10 cellular contexts compared by ENCODE assay signal in genomic region chr3:184333190-184333589, GRCh38. TPM values are rescaled to one million over a fixed set of nuclear protein-coding genes. Genes with fewer than 3 reads are reported as not detected.
DNase-seq lines count a peak whose midpoint lies in the region; ATAC-seq and TF ChIP-seq lines count a peak whose summit lies in the region.
"Had no signal": no experiment of that assay in that cellular context is flagged by ENCODE, and none has a peak within 500 bp of the region (broad histone marks: within the 10 kb centered on the region; RNA-seq: fewer than 3 reads in every experiment).

No MANE protein-coding gene starts in this region.

- 0 out of 2 replicates have a peak overlapping the region, but pooled peaks have one; percentile 16 for H3K56ac ChIP-seq in IMR-90 (ENCODE audit: extremely low read depth, insufficient read depth, low read length)

- H3K27ac Mint-ChIP-seq in CD14-positive monocyte (peak overlapping the region; percentile 76 to 97 (median 97)), MCF 10A (ENCODE audit: low read depth, unreplicated experiment) (peak overlapping the region; percentile 89), nephron (peak overlapping the region in 2 of 3 experiments; percentile 13 to 15)

- intact Hi-C loops in CD14-positive monocyte (cut with micrococcal nuclease): no loop called here
- intact Hi-C loops in IMR-90 (cut with micrococcal nuclease): no loop called here
- intact Hi-C loops in MCF 10A (cut with micrococcal nuclease): no loop called here

- no peak for ATAC-seq in IMR-90 (ENCODE audit: low read depth)

- H3K9me3 Mint-ChIP-seq in CD14-positive monocyte (no peaks in the 10 kb centered on the region), MCF 10A (ENCODE audit: unreplicated experiment) (no peaks in the 10 kb centered on the region), nephron (no peaks in the 10 kb centered on the region)

- H2AK5ac ChIP-seq in IMR-90 (ENCODE audit: low read depth, low read length): peak overlapping the region; percentile 91

- no peak overlapping the region for H4K91ac ChIP-seq in IMR-90 (ENCODE audit: insufficient read depth, low read depth, low read length)

- peaks cover 15 to 73% of the 10 kb centered on the region in 2 experiments; a peak in 3 of 4 replicates for H3K79me1 ChIP-seq in IMR-90 (ENCODE audit: low read depth in 1 of 2, low read length in 2 of 2)

- no peak overlapping the region for H3K4me2 ChIP-seq in IMR-90 (ENCODE audit: low read depth, low read length)

- H3K9ac ChIP-seq in IMR-90 (ENCODE audit: low read depth, low read length): peak overlapping the region; percentile 5; the same call in 1 of the 2 replicates

- WGBS in IMR-90 (ENCODE audit: extremely low coverage in 2 of 2, insufficient read length in 1 of 2), 2 experiments: 87% methylated on average over 6 of the region's 6 CpGs; no CpG with 5 or more reads in 1 of the 2 experiments

- H3K27me3 ChIP-seq in IMR-90 (ENCODE audit: control insufficient read depth, insufficient read depth, low read length) (no peaks in the 10 kb centered on the region), H7 (ENCODE audit: control insufficient read depth, insufficient read depth, low read length) (no peaks in the 10 kb centered on the region)
- H3K27me3 ChIP-seq: Peyer's patch had no signal

- H3K18ac ChIP-seq in IMR-90 (ENCODE audit: low read depth, low read length): peak overlapping the region; percentile 4; the same call in 1 of the 2 replicates

- H3K9me3 ChIP-seq in IMR-90 (ENCODE audit: control insufficient read depth, insufficient read depth, low read length): no peaks in the 10 kb centered on the region
- H3K9me3 ChIP-seq: Peyer's patch had no signal

- peak overlapping the region; percentile 27; the same call in 1 of the 2 replicates for H4K5ac ChIP-seq in IMR-90 (ENCODE audit: low read depth, low read length)

- peak overlapping the region; percentile 75; the same call in 1 of the 2 replicates for H3K23ac ChIP-seq in IMR-90 (ENCODE audit: low read depth, low read length)

- dilution Hi-C loops in IMR-90 (cut with HindIII; ENCODE audit: low sequenced_read_pairs, unreplicated experiment): no loop called here

- peak overlapping the region; percentile 70 for H3K4ac ChIP-seq in IMR-90 (ENCODE audit: low read depth, low read length)

- peaks cover 30% of the 10 kb centered on the region for H3K4me1 ChIP-seq in IMR-90 (ENCODE audit: control insufficient read depth, insufficient read depth, low read length)

- peaks cover 0 to 13% (median 6%) of the 10 kb centered on the region in 3 donors for H3K27me3 Mint-ChIP-seq in CD14-positive monocyte (ENCODE audit: low read depth in 3 of 3)
- H3K27me3 Mint-ChIP-seq in MCF 10A (ENCODE audit: insufficient read depth, unreplicated experiment): no peaks in the 10 kb centered on the region
- peaks cover 3% of the 10 kb centered on the region for H3K27me3 Mint-ChIP-seq in nephron (ENCODE audit: low read depth)

- no peak overlapping the region for H3K4me3 Mint-ChIP-seq in CD14-positive monocyte
- H3K4me3 Mint-ChIP-seq in MCF 10A (ENCODE audit: unreplicated experiment): no peak overlapping the region
- H3K4me3 Mint-ChIP-seq in nephron: peak overlapping the region; percentile 30 to 59 (median 43)

- peaks cover 34% of the 10 kb centered on the region for H3K4me1 Mint-ChIP-seq in CD14-positive monocyte
- H3K4me1 Mint-ChIP-seq in MCF 10A (ENCODE audit: insufficient read depth, unreplicated experiment): peaks cover 70% of the 10 kb centered on the region
- peaks cover 17% of the 10 kb centered on the region for H3K4me1 Mint-ChIP-seq in nephron

- H3K27ac ChIP-seq in IMR-90 (ENCODE audit: insufficient read depth, low read length): peak overlapping the region; percentile 59

- CTCF ChIA-PET in IMR-90 (lab: Yijun Ruan, JAX): no interaction called here
- CTCF ChIA-PET in MCF 10A (lab: Yijun Ruan, JAX): no interaction called here

- peak overlapping the region; percentile 93 for H2BK5ac ChIP-seq in IMR-90 (ENCODE audit: low read depth, low read length, poor library complexity, severe bottlenecking)

- BruUV-seq in IMR-90 (replicated peaks; lab: Mats Ljungman, UMichigan) (no TSS peak), MCF 10A (replicated peaks; lab: Mats Ljungman, UMichigan) (no TSS peak)

- H3K36me3 Mint-ChIP-seq in CD14-positive monocyte (peaks cover 77 to 78% of the 10 kb centered on the region in 2 donors), MCF 10A (ENCODE audit: insufficient read depth, unreplicated experiment) (peaks cover 81% of the 10 kb centered on the region), nephron (ENCODE audit: low read depth) (peaks cover 51% of the 10 kb centered on the region)

- H2BK120ac ChIP-seq in IMR-90 (ENCODE audit: low read depth, low read length): peak overlapping the region; percentile 71; the same call in 1 of the 2 replicates

- H2BK15ac ChIP-seq in IMR-90 (ENCODE audit: low read depth, low read length): 0 out of 3 replicates have a peak overlapping the region, but pooled peaks have one; percentile 13

- H4K20me1 ChIP-seq in IMR-90 (ENCODE audit: insufficient read depth, low read length): peaks cover 65% of the 10 kb centered on the region

- H3K9me1 ChIP-seq in IMR-90 (ENCODE audit: insufficient read depth, low read length): peaks cover 24% of the 10 kb centered on the region

- H4K8ac ChIP-seq in IMR-90 (ENCODE audit: low read depth in 2 of 2, low read length in 2 of 2): peak overlapping the region; percentile 8 to 69; a peak in 2 of 4 replicates

- no peak overlapping the region for H2AFZ ChIP-seq in IMR-90 (replicated peaks; ENCODE audit: low read length, poor library complexity)

- H3K4me3 ChIP-seq in IMR-90 (ENCODE audit: insufficient read depth, low read depth, low read length) (no peak overlapping the region), H7 (ENCODE audit: insufficient read depth, low read depth, low read length) (no peak overlapping the region)
- H3K4me3 ChIP-seq: Peyer's patch had no signal

- peak overlapping the region; percentile 72; the same call in 1 of the 2 replicates for H2BK20ac ChIP-seq in IMR-90 (ENCODE audit: low read depth, low read length)

- POLR2A ChIA-PET in IMR-90 (lab: Charles Lee; ENCODE audit: unreplicated experiment) (no interaction called here), MCF 10A (lab: Yijun Ruan, JAX) (interaction anchor here (0.8 kb wide), 1 partner anchor 12 kb away, joined by 3 read pairs; no protein-coding TSS in a partner anchor)

- peak overlapping the region; percentile 66 for H3K14ac ChIP-seq in IMR-90 (replicated peaks; ENCODE audit: low read depth, low read length)

- H2AK9ac ChIP-seq in IMR-90 (replicated peaks; ENCODE audit: low read depth, low read length, poor library complexity): peak overlapping the region; percentile 80

- no peak for TF ChIP-seq CTCF in CD14-positive monocyte (IDR thresholded peaks at IDR 0.05)
- no peak for TF ChIP-seq CTCF in IMR-90 (conservative IDR thresholded peaks at IDR 0.05; ENCODE audit: low read depth, low read length)
- TF ChIP-seq CTCF in MCF 10A (IDR thresholded peaks at IDR 0.05; ENCODE audit: unreplicated experiment): no peak
- no peak for TF ChIP-seq CTCF in nephron (IDR thresholded peaks at IDR 0.05; ENCODE audit: unreplicated experiment in 3 of 3)

- TF ChIP-seq RAD21 in IMR-90 (IDR thresholded peaks at IDR 0.05; ENCODE audit: low read length): no peak

- no peak for DNase-seq in CD14-positive monocyte (ENCODE audit: low spot score)
- no peak for DNase-seq in IMR-90
- no peak for DNase-seq in MCF 10A (ENCODE audit: unreplicated experiment)
- no peak for DNase-seq in NCI-H2196 treated with DMSO at 0.1 percent for 48 hours (lab: John Stamatoyannopoulos, UW; ENCODE audit: unreplicated experiment)
- no peak for DNase-seq in H7
- DNase-seq in DMS153 treated with DMSO at 0.1 percent for 48 hours (lab: John Stamatoyannopoulos, UW; ENCODE audit: unreplicated experiment): no peak
- DNase-seq in mesenteric fat pad (ENCODE audit: low spot score): no peak
- DNase-seq: NCI-H1417 treated with DMSO at 0.1 percent for 48 hours, Peyer's patch had no signal

- H3K36me3 ChIP-seq in IMR-90 (ENCODE audit: control insufficient read depth, insufficient read depth, low read length) (peaks cover 59% of the 10 kb centered on the region), H7 (replicated peaks; ENCODE audit: control insufficient read depth, insufficient read depth, low read length) (peaks cover 49% of the 10 kb centered on the region)

- in situ Hi-C loops in IMR-90 (cut with MboI; ENCODE audit: low sequenced_read_pairs): no loop called here

- no peak for TF ChIP-seq POLR2A in IMR-90 (IDR thresholded peaks at IDR 0.05; ENCODE audit: low read depth, low read length)

RNA-seq across cellular contexts. Expression of gene FAM131A, which starts 4.2 kb away (rescaled TPM):
- polyA plus RNA-seq in CD14-positive monocyte (1 to 10 TPM; 5.8 to 7.7 TPM), IMR-90 (2012; rRNA removed) (16.5 and 19.5 TPM in 2 replicates)
- total RNA-seq in IMR-90 (2012; rRNA removed) (9.7 and 10.8 TPM in 2 replicates), MCF 10A (2022) (11.1 and 12.9 TPM in 2 replicates), mesenteric fat pad (24.4 TPM)
- 28.8 and 38.6 TPM in 2 replicates for polyA plus RNA-seq in IMR-90 (2012; cell fraction: cytosol; rRNA removed)
- polyA plus RNA-seq in IMR-90 (2012; cell fraction: nucleus; rRNA removed; ENCODE audit: low replicate concordance): 32.2 and 40.8 TPM in 2 replicates
- total RNA-seq in H7 (2014; rRNA removed; shearing (Covaris generic)): 36.9 and 41.1 TPM in 2 replicates

RNA-seq across cellular contexts. Expression of gene EIF4G1, which starts 18.8 kb away (rescaled TPM):
- polyA plus RNA-seq in CD14-positive monocyte (10 to 100 TPM; 13.9 to 24.2 TPM), IMR-90 (2012; rRNA removed) (274 and 300 TPM in 2 replicates)
- total RNA-seq in IMR-90 (2012; rRNA removed) (225 TPM in 2 replicates), MCF 10A (2022) (522 and 536 TPM in 2 replicates), mesenteric fat pad (361 TPM)
- polyA plus RNA-seq in IMR-90 (2012; cell fraction: cytosol; rRNA removed): 216 and 229 TPM in 2 replicates
- polyA plus RNA-seq in IMR-90 (2012; cell fraction: nucleus; rRNA removed; ENCODE audit: low replicate concordance): 361 and 453 TPM in 2 replicates
- 359 and 392 TPM in 2 replicates for total RNA-seq in H7 (2014; rRNA removed; shearing (Covaris generic))

RNA-seq across cellular contexts. Expression of gene CLCN2, which starts 28.2 kb away (rescaled TPM):
- polyA plus RNA-seq in CD14-positive monocyte (under 1 TPM in 1 of 2 donors, not detected in 1; 0.16 TPM), IMR-90 (2012; rRNA removed) (5.7 and 5.8 TPM in 2 replicates)
- total RNA-seq in IMR-90 (2012; rRNA removed) (1.9 and 2.9 TPM in 2 replicates), MCF 10A (2022) (4.5 and 5.5 TPM in 2 replicates), mesenteric fat pad (3.8 TPM)
- 2.4 and 3.5 TPM in 2 replicates for polyA plus RNA-seq in IMR-90 (2012; cell fraction: cytosol; rRNA removed)
- polyA plus RNA-seq in IMR-90 (2012; cell fraction: nucleus; rRNA removed; ENCODE audit: low replicate concordance): 20.0 and 46.7 TPM in 2 replicates
- 17.1 and 22.3 TPM in 2 replicates for total RNA-seq in H7 (2014; rRNA removed; shearing (Covaris generic))

RNA-seq across cellular contexts. Expression of gene POLR2H, which starts 28.3 kb away (rescaled TPM):
- polyA plus RNA-seq in CD14-positive monocyte (10 to 100 TPM; 21.7 to 24.6 TPM), IMR-90 (2012; rRNA removed) (103 and 130 TPM in 2 replicates)
- total RNA-seq in IMR-90 (2012; rRNA removed) (47.7 and 132 TPM in 2 replicates), MCF 10A (2022) (81.5 and 91.5 TPM in 2 replicates), mesenteric fat pad (51.7 TPM)
- polyA plus RNA-seq in IMR-90 (2012; cell fraction: cytosol; rRNA removed): 60.8 and 128 TPM in 2 replicates
- polyA plus RNA-seq in IMR-90 (2012; cell fraction: nucleus; rRNA removed; ENCODE audit: low replicate concordance): 131 and 372 TPM in 2 replicates
- 92.8 and 100 TPM in 2 replicates for total RNA-seq in H7 (2014; rRNA removed; shearing (Covaris generic))

RNA-seq across cellular contexts. Expression of gene PSMD2, which starts 34.1 kb away (rescaled TPM):
- 100 to 1,000 TPM; 167 to 186 TPM for polyA plus RNA-seq in CD14-positive monocyte
- 697 and 872 TPM in 2 replicates for total RNA-seq in IMR-90 (2012; rRNA removed)
- 474 and 514 TPM in 2 replicates for polyA plus RNA-seq in IMR-90 (2012; rRNA removed)
- polyA plus RNA-seq in IMR-90 (2012; cell fraction: cytosol; rRNA removed): 246 and 479 TPM in 2 replicates
- polyA plus RNA-seq in IMR-90 (2012; cell fraction: nucleus; rRNA removed; ENCODE audit: low replicate concordance): 457 and 630 TPM in 2 replicates
- total RNA-seq in MCF 10A (2022): 275 and 284 TPM in 2 replicates
- total RNA-seq in H7 (2014; rRNA removed; shearing (Covaris generic)): 378 and 392 TPM in 2 replicates
- total RNA-seq in mesenteric fat pad: 211 TPM

Comparison
In these comparisons a context has a peak if more than half of its experiments do, and no peak if none do; other contexts are left out.
1. H3K27ac Mint-ChIP-seq: peak in every context shown above with its lines; median percentile 97 in CD14-positive monocyte; 89 in MCF 10A; 14 in nephron.
2. H3K4me3 Mint-ChIP-seq: peak in nephron (3 of 3); none in CD14-positive monocyte (0 of 2) and MCF 10A (single experiment).